20 cellular contexts compared by ENCODE assay signal in the genomic region with DNA sequence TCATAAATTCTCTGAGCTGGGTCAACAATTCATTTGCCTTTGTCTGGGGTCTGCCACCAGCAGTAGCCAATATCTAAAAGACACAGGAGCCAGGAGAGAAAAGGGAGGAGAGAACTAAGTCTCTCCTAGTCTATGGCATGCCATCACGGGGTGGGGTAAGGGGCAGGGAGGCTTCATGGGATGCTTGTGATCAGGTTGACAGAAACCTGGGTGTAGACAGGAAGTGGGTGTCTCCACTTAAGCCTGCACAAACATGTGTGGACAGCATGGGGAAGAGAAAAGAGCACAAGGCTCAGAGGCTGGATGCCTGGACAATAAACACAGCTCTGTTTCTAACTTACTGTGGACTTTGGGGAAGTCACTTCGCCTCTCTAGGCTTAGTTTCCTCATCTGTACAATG. TPM values are rescaled to one million over a fixed set of nuclear protein-coding genes. Genes with fewer than 3 reads are reported as not detected.
DNase-seq lines count a peak whose midpoint lies in the region; ATAC-seq, FAIRE-seq and TF ChIP-seq lines count a peak whose summit lies in the region.
"Had no signal": no experiment of that assay in that cellular context is flagged by ENCODE, and none has a peak within 500 bp of the region (broad histone marks: within the 10 kb centered on the region; RNA-seq: fewer than 3 reads in every experiment).

No MANE protein-coding gene starts in this region.

- intact Hi-C loops in CD14-positive monocyte (cut with micrococcal nuclease): no loop called here

- H3K27ac ChIP-seq in astrocyte (ENCODE audit: low read depth, low read length): no peak overlapping the region
- H3K27ac ChIP-seq in foreskin keratinocyte: no peak overlapping the region
- H3K27ac ChIP-seq: KMS-11, Peyer's patch had no signal

- no peaks in the 10 kb centered on the region for H3K4me1 ChIP-seq in astrocyte (ENCODE audit: insufficient read depth, low read length)
- peaks cover 7% of the 10 kb centered on the region for H3K4me1 ChIP-seq in foreskin keratinocyte
- H3K4me1 ChIP-seq: Peyer's patch had no signal

- H4K20me1 ChIP-seq in astrocyte (ENCODE audit: insufficient read depth, low read length): no peaks in the 10 kb centered on the region

- no peak overlapping the region for H3K4me3 ChIP-seq in astrocyte (ENCODE audit: insufficient read depth, low read depth, low read length)
- H3K4me3 ChIP-seq: MG63, Peyer's patch had no signal

- ATAC-seq in foreskin keratinocyte: peak; percentile 36
- no peak for ATAC-seq in GM21526 (IDR thresholded peaks at IDR 0.05; ENCODE audit: low FRiP score, unreplicated experiment)

- no peaks in the 10 kb centered on the region for H3K9me3 ChIP-seq in astrocyte (ENCODE audit: insufficient read depth, low read depth, low read length)
- H3K9me3 ChIP-seq: MG63 had no signal

- H3K4me2 ChIP-seq in astrocyte (ENCODE audit: low read length): no peak overlapping the region
- H3K4me2 ChIP-seq: KMS-11 had no signal

- no peaks in the 10 kb centered on the region for H3K79me2 ChIP-seq in astrocyte (ENCODE audit: insufficient read depth, low read length)

- peaks cover 60% of the 10 kb centered on the region for H3K27me3 Mint-ChIP-seq in astrocyte (ENCODE audit: low read depth, unreplicated experiment)
- H3K27me3 Mint-ChIP-seq in CD14-positive monocyte (ENCODE audit: low read depth in 3 of 3): peaks cover 2 to 23% (median 4%) of the 10 kb centered on the region in 3 donors

- H3K36me3 Mint-ChIP-seq in astrocyte (ENCODE audit: low read depth, unreplicated experiment): no peaks in the 10 kb centered on the region
- H3K36me3 Mint-ChIP-seq in CD14-positive monocyte: no peaks in the 10 kb centered on the region

- H3K9me3 Mint-ChIP-seq in astrocyte (ENCODE audit: unreplicated experiment) (peaks cover 3% of the 10 kb centered on the region), CD14-positive monocyte (peaks cover 0 to 2% (median 0%) of the 10 kb centered on the region in 7 donors)

- H3K9ac ChIP-seq in astrocyte (ENCODE audit: low read length): no peak overlapping the region
- H3K9ac ChIP-seq: KMS-11 had no signal

- no peak overlapping the region for H2AFZ ChIP-seq in astrocyte (ENCODE audit: low read depth, low read length)

- H3K36me3 ChIP-seq in astrocyte (ENCODE audit: insufficient read depth, low read length): no peaks in the 10 kb centered on the region
- H3K36me3 ChIP-seq: MG63, Peyer's patch had no signal

- no peak for FAIRE-seq in astrocyte (lab: Jason Lieb, UNC)
- FAIRE-seq: G401.6 had no signal

- no peak overlapping the region for H3K4me3 Mint-ChIP-seq in astrocyte (ENCODE audit: unreplicated experiment)
- H3K4me3 Mint-ChIP-seq in CD14-positive monocyte: no peak overlapping the region

- TF ChIP-seq CTCF in astrocyte (IDR thresholded peaks at IDR 0.05; ENCODE audit: insufficient read depth, low read depth, low read length) (no peak), foreskin keratinocyte (conservative IDR thresholded peaks at IDR 0.05) (no peak), CD14-positive monocyte (IDR thresholded peaks at IDR 0.05) (no peak)

- DNase-seq in LoVo (ENCODE audit: low spot score) (peak; percentile 1), astrocyte (ENCODE audit: low read depth) (no peak), foreskin keratinocyte (peak in 1 of 2 donors; percentile 57), cerebellum (ENCODE audit: low spot score) (no peak), DMS 273 (lab: John Stamatoyannopoulos, UW; ENCODE audit: unreplicated experiment) (no peak), CD14-positive monocyte (ENCODE audit: low spot score) (no peak)
- DNase-seq: ACHN, C1 segment of cervical spinal cord, DMS 273 treated with DMSO at 0.1 percent for 48 hours, GOT3, MG63, NCI-H1092 treated with DMSO at 0.1 percent for 48 hours, NCI-H146, NCI-H2029 treated with DMSO at 0.1 percent for 48 hours, NCI-H446, Peyer's patch, Right ventricle myocardium superior had no signal

- no peaks in the 10 kb centered on the region for H3K4me1 Mint-ChIP-seq in astrocyte (ENCODE audit: low read depth, unreplicated experiment)
- H3K4me1 Mint-ChIP-seq in CD14-positive monocyte: no peaks in the 10 kb centered on the region

- H3K27ac Mint-ChIP-seq in astrocyte (ENCODE audit: unreplicated experiment) (peak overlapping the region; percentile 1), CD14-positive monocyte (no peak overlapping the region)

- H3K27me3 ChIP-seq in astrocyte (ENCODE audit: insufficient read depth, low read length) (peaks cover 7% of the 10 kb centered on the region), foreskin keratinocyte (peaks cover 9% of the 10 kb centered on the region)
- H3K27me3 ChIP-seq: Peyer's patch had no signal

RNA-seq across cellular contexts. Expression of a gene that starts 11.5 kb away (rescaled TPM):
- total RNA-seq in astrocyte (not detected in 2 replicates), foreskin keratinocyte (not detected in 2 replicates), cerebellum (0.18 TPM)
- polyA plus RNA-seq in foreskin keratinocyte (not detected in 2 replicates), CD14-positive monocyte (not detected)
- total RNA-seq: Peyer's patch, Right ventricle myocardium superior had no signal

RNA-seq across cellular contexts. Expression of a gene that starts 54.2 kb away (rescaled TPM):
- total RNA-seq in astrocyte: 0.12 and 1.00 TPM in 2 replicates
- total RNA-seq in foreskin keratinocyte: not detected in 2 replicates
- polyA plus RNA-seq in foreskin keratinocyte: not detected in 2 replicates
- 7.4 TPM for total RNA-seq in cerebellum
- polyA plus RNA-seq in CD14-positive monocyte: not detected
- total RNA-seq: Right ventricle myocardium superior had no signal

RNA-seq across cellular contexts. Expression of a gene that starts 57.9 kb away (rescaled TPM):
- total RNA-seq in astrocyte (1.0 and 4.6 TPM in 2 replicates), foreskin keratinocyte (not detected in 2 replicates), cerebellum (3.4 TPM)
- polyA plus RNA-seq in foreskin keratinocyte (not detected in 2 replicates), CD14-positive monocyte (not detected)
- total RNA-seq: Right ventricle myocardium superior had no signal
